Comparison of ENCODE assay signal across 11 cellular contexts in genomic region chr14:93073366-93073722, GRCh38. TPM values are rescaled to one million over a fixed set of nuclear protein-coding genes. Genes with fewer than 3 reads are reported as not detected.
DNase-seq lines count a peak whose midpoint lies in the region; ATAC-seq and TF ChIP-seq lines count a peak whose summit lies in the region.
"Had no signal": no experiment of that assay in that cellular context is flagged by ENCODE, and none has a peak within 500 bp of the region (broad histone marks: within the 10 kb centered on the region; RNA-seq: fewer than 3 reads in every experiment).

No MANE protein-coding gene starts in this region.

- H3K36me3 ChIP-seq in heart right ventricle: no peaks in the 10 kb centered on the region
- H3K36me3 ChIP-seq in mucosa of descending colon (ENCODE audit: low read depth): no peaks in the 10 kb centered on the region
- H3K36me3 ChIP-seq in vagina: no peaks in the 10 kb centered on the region
- H3K36me3 ChIP-seq: MG63 had no signal

- ATAC-seq in heart right ventricle (peak in 4 of 8 donors; percentile 13 to 26 (median 16)), mucosa of descending colon (peak; percentile 82), GM18505 (IDR thresholded peaks at IDR 0.05; ENCODE audit: unreplicated experiment) (no peak)

- H3K9me3 ChIP-seq in heart right ventricle (no peaks in the 10 kb centered on the region), mucosa of descending colon (no peaks in the 10 kb centered on the region), vagina (no peaks in the 10 kb centered on the region)
- H3K9me3 ChIP-seq: MG63, SK-N-SH had no signal

- intact Hi-C loops in heart right ventricle (cut with DNase I) (no loop called here), cardiac septum (cut with DNase I) (no loop called here), mucosa of descending colon (cut with DNase I, micrococcal nuclease) (no loop called here), vagina (cut with DNase I) (no loop called here)

- WGBS in heart right ventricle, 2 donors: 53 to 57% methylated on average over 5 of the region's 5 CpGs

- no peak for TF ChIP-seq CTCF in heart right ventricle (IDR thresholded peaks at IDR 0.05)
- TF ChIP-seq CTCF in mucosa of descending colon (IDR thresholded peaks at IDR 0.05): no peak
- TF ChIP-seq CTCF in vagina (IDR thresholded peaks at IDR 0.05): no peak

- peaks cover 9 to 48% (median 42%) of the 10 kb centered on the region in 9 donors for H3K4me1 ChIP-seq in heart right ventricle
- H3K4me1 ChIP-seq in mucosa of descending colon (ENCODE audit: low read depth): peaks cover 19% of the 10 kb centered on the region
- peaks cover 54% of the 10 kb centered on the region for H3K4me1 ChIP-seq in vagina

- H3K27ac ChIP-seq in heart right ventricle (peak overlapping the region in 8 of 10 donors; percentile 40 to 92 (median 79)), angular gyrus (ENCODE audit: low read depth, low read length) (peak overlapping the region; percentile 1), vagina (peak overlapping the region; percentile 80)

- no peak for TF ChIP-seq POLR2A in vagina (IDR thresholded peaks at IDR 0.05)
- no peak for TF ChIP-seq POLR2A in GM18505 (IDR thresholded peaks at IDR 0.05; ENCODE audit: borderline replicate concordance, extremely low read depth, insufficient read depth, insufficient read length)

- no peaks in the 10 kb centered on the region for H3K27me3 ChIP-seq in heart right ventricle
- no peaks in the 10 kb centered on the region for H3K27me3 ChIP-seq in vagina
- H3K27me3 ChIP-seq: MG63 had no signal

- H3K4me3 ChIP-seq in heart right ventricle: peak overlapping the region in 1 of 10 donors; percentile 38
- H3K4me3 ChIP-seq in mucosa of descending colon: no peak overlapping the region
- no peak overlapping the region for H3K4me3 ChIP-seq in vagina
- H3K4me3 ChIP-seq: MG63 had no signal

- no peak for DNase-seq in heart right ventricle
- no peak for DNase-seq in cardiac septum (ENCODE audit: low spot score)
- DNase-seq in mucosa of descending colon: peak in 1 of 3 donors; percentile 56
- no peak for DNase-seq in vagina (ENCODE audit: extremely low spot score in 2 of 2)
- no peak for DNase-seq in HUDEP-2 (lab: John Stamatoyannopoulos, UW; ENCODE audit: unreplicated experiment in 76 of 76)
- DNase-seq in NCI-H187 (lab: John Stamatoyannopoulos, UW): no peak
- DNase-seq: MG63, NCI-H524 treated with DMSO at 0.1 percent for 48 hours, SK-N-SH had no signal

RNA-seq across cellular contexts. Expression of gene ITPK1, which starts 42.4 kb away (rescaled TPM):
- 100 to 1,000 TPM in 3 of 10 donors, 10 to 100 TPM in 7; 67.5 to 152 (median 92.7) TPM for total RNA-seq in heart right ventricle
- 100 to 1,000 TPM in 1 of 2 donors, 10 to 100 TPM in 1; 47.1 to 108 TPM for polyA plus RNA-seq in heart right ventricle
- 77.1 TPM for total RNA-seq in cardiac septum
- total RNA-seq in mucosa of descending colon: 100 to 1,000 TPM; 134 to 165 (median 152) TPM
- 49.6 TPM for total RNA-seq in vagina

Comparison
In these comparisons a context has a peak if more than half of its experiments do, and no peak if none do; other contexts are left out.
1. H3K27ac ChIP-seq: peak in every context shown above with its lines; median percentile 80 in vagina; 79 in heart right ventricle; 1 in angular gyrus.